Comparison of ENCODE assay signal across 8 cellular contexts in genomic region chr1:65309317-65310077, GRCh38. TPM values are rescaled to one million over a fixed set of nuclear protein-coding genes. Genes with fewer than 3 reads are reported as not detected.
A peak's percentile ranks its signal among the peaks of the same experiment; 100 is the strongest.
DNase-seq lines count a peak whose midpoint lies in the region; ATAC-seq, FAIRE-seq and TF ChIP-seq lines count a peak whose summit lies in the region.

DNAJC6 (plus strand) TSS chr1:65309543; CDS start chr1:65309746, 203 bp downstream.

- ATAC-seq in HG02623 (IDR thresholded peaks at IDR 0.05; ENCODE audit: unreplicated experiment): no peak

- no peaks in the 10 kb centered on the region for H3K36me3 Mint-ChIP-seq in activated CD4-positive, alpha-beta T cell treated with anti-CD3 and anti-CD28 coated beads, Interleukin-2, amount 10 ng/mL, durations not matched to agents 7 days and 5 days (ENCODE audit: low read depth)

- H3K27ac Mint-ChIP-seq in activated CD4-positive, alpha-beta T cell treated with anti-CD3 and anti-CD28 coated beads, Interleukin-2, amount 10 ng/mL, durations not matched to agents 7 days and 5 days: no peak within 1 kb of the TSS

- H3K4me3 ChIP-seq in AG10803 (ENCODE audit: low read length) (peak within 1 kb of the TSS; percentile 55), coronary artery (peak within 1 kb of the TSS; percentile 64)

- peaks cover 9% of the 10 kb centered on the region for H3K4me1 Mint-ChIP-seq in activated CD4-positive, alpha-beta T cell treated with anti-CD3 and anti-CD28 coated beads, Interleukin-2, amount 10 ng/mL, durations not matched to agents 7 days and 5 days

- TF ChIP-seq CTCF in AG10803 (conservative IDR thresholded peaks at IDR 0.05; ENCODE audit: low read length): no peak
- TF ChIP-seq CTCF in coronary artery (IDR thresholded peaks at IDR 0.05): no peak

- POLR2A ChIA-PET in activated CD4-positive, alpha-beta T cell treated with anti-CD3 and anti-CD28 coated beads, Interleukin-2, amount 10 ng/mL, durations not matched to agents 7 days and 5 days (lab: Charles Lee): interaction anchor here (0.6 kb wide), 1 partner anchor 307 kb away, joined by 3 read pairs; no protein-coding TSS in a partner anchor

- H3K4me3 Mint-ChIP-seq in activated CD4-positive, alpha-beta T cell treated with anti-CD3 and anti-CD28 coated beads, Interleukin-2, amount 10 ng/mL, durations not matched to agents 7 days and 5 days: peak within 1 kb of the TSS; percentile 53

- H3K27me3 Mint-ChIP-seq in activated CD4-positive, alpha-beta T cell treated with anti-CD3 and anti-CD28 coated beads, Interleukin-2, amount 10 ng/mL, durations not matched to agents 7 days and 5 days: peaks cover 42% of the 10 kb centered on the region

- DNase-seq in AG10803 (ENCODE audit: low read depth) (peak; percentile 60), H54 (ENCODE audit: insufficient read length, low spot score) (peak; percentile 38), NCI-H2196 (lab: John Stamatoyannopoulos, UW; ENCODE audit: unreplicated experiment) (peak; percentile 85), coronary artery (ENCODE audit: low spot score) (peak; percentile 76), kidney tubule cell (ENCODE audit: low spot score) (peak; percentile 75)
- DNase-seq in activated CD4-positive, alpha-beta T cell treated with anti-CD3 and anti-CD28 coated beads, Interleukin-2, amount 10 ng/mL, durations not matched to agents 7 days and 5 days: peak; percentile 64
- DNase-seq in stimulated activated CD4-positive, alpha-beta T cell treated with anti-CD3 and anti-CD28 coated beads, Interleukin-15, amount 100 ng/mL, for 24 hours: peak; percentile 64

- no peak for FAIRE-seq in H54 (lab: Jason Lieb, UNC)

- no peaks in the 10 kb centered on the region for H3K9me3 Mint-ChIP-seq in activated CD4-positive, alpha-beta T cell treated with anti-CD3 and anti-CD28 coated beads, Interleukin-2, amount 10 ng/mL, durations not matched to agents 7 days and 5 days

- CTCF ChIA-PET in activated CD4-positive, alpha-beta T cell treated with anti-CD3 and anti-CD28 coated beads, Interleukin-2, amount 10 ng/mL, durations not matched to agents 7 days and 5 days (lab: Charles Lee): interaction anchor here (1.1 to 1.5 kb wide), 4 partner anchors 10 to 378 kb away, joined by 3 to 6 read pairs (median 4); no protein-coding TSS in a partner anchor

- TF ChIP-seq POLR2A in H54 (IDR thresholded peaks at IDR 0.05; ENCODE audit: low read depth, low read length): no peak

- peak within 1 kb of the TSS in 1 of 2 donors; percentile 59 for H3K27ac ChIP-seq in coronary artery

RNA-seq across cellular contexts. Expression of gene DNAJC6, which starts in this region (rescaled TPM):
- total RNA-seq in activated CD4-positive, alpha-beta T cell treated with anti-CD3 and anti-CD28 coated beads, Interleukin-2, amount 10 ng/mL, durations not matched to agents 7 days and 5 days: 1 to 10 TPM; 1.9 TPM
